Comparison of ENCODE assay signal across 27 cellular contexts in the genomic region with DNA sequence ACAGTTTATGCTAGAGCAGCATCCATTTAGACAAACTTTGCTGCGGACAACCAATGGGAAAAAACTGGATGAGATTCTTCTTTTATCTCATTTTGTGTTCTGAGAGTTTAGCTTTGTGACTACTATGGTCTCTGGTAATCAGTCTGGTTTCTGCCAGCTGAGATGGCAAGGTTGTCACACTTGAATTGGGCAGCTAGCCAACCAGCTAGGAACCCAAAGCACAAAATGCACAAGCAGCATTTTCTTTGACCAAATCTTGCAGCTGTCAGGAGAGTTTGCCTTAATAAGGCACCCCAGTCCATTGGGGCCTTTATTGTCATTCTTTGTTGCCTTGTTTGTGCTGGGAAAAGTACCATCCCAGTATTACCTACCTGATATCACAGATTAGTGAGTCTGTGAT.
"Had no signal": no experiment of that assay in that cellular context is flagged by ENCODE, and none has a peak within 500 bp of the region (broad histone marks: within the 10 kb centered on the region; RNA-seq: fewer than 3 reads in every experiment).

No MANE protein-coding gene starts in this region.

- H3K4me1 Mint-ChIP-seq: natural killer cell; stimulated activated naive B cell treated with anti-CD40 and anti-IgM and Interleukin-4, amounts not matched to agents 10 μg/mL and 1 μg/mL and 100 μg/mL, for 72 hours had no signal

- H2AFZ ChIP-seq: neural progenitor cell had no signal

- H3K27ac ChIP-seq: brain microvascular endothelial cell, gastroesophageal sphincter, heart left ventricle, lower lobe of right lung, neural progenitor cell, right atrium auricular region, stomach, tibial nerve, VCaP had no signal

- H3K4me1 ChIP-seq: gastroesophageal sphincter, heart left ventricle, lower lobe of right lung, neural progenitor cell, right atrium auricular region, stomach, tibial nerve had no signal

- H3K27ac Mint-ChIP-seq: activated T-helper 1 cell treated with anti-CD3 and anti-CD28 coated beads, Interleukin-12 subunit alpha, Interleukin-12 subunit beta, Interleukin-2, Interleukin-4 antibody, amounts not matched to agents 30 ng/mL and 10 ng/mL and 1 ng/mL, durations not matched to agents 14 hours and 24 hours and 36 hours; effector memory CD8-positive, alpha-beta T cell; natural killer cell; neural progenitor cell; stimulated activated naive B cell treated with anti-CD40 and anti-IgM and Interleukin-4, amounts not matched to agents 10 μg/mL and 1 μg/mL and 100 μg/mL, for 72 hours had no signal

- H3K9me3 Mint-ChIP-seq: activated T-helper 1 cell treated with anti-CD3 and anti-CD28 coated beads, Interleukin-12 subunit alpha, Interleukin-12 subunit beta, Interleukin-2, Interleukin-4 antibody, amounts not matched to agents 30 ng/mL and 10 ng/mL and 1 ng/mL, durations not matched to agents 14 hours and 24 hours and 36 hours; effector memory CD8-positive, alpha-beta T cell; natural killer cell; neural progenitor cell; stimulated activated naive B cell treated with anti-CD40 and anti-IgM and Interleukin-4, amounts not matched to agents 10 μg/mL and 1 μg/mL and 100 μg/mL, for 72 hours had no signal

- H3K36me3 ChIP-seq: brain microvascular endothelial cell, gastroesophageal sphincter, heart left ventricle, lower lobe of right lung, neural progenitor cell, right atrium auricular region, stomach, tibial nerve had no signal

- ATAC-seq: effector memory CD8-positive, alpha-beta T cell; gastroesophageal sphincter; heart left ventricle; lower lobe of right lung; natural killer cell; stimulated activated naive B cell treated with anti-CD40 and anti-IgM and Interleukin-4, amounts not matched to agents 10 μg/mL and 1 μg/mL and 100 μg/mL, for 72 hours had no signal

- H3K4me3 ChIP-seq: gastroesophageal sphincter, heart left ventricle, lower lobe of right lung, neural progenitor cell, right atrium auricular region, stomach, tibial nerve had no signal

- H3K36me3 Mint-ChIP-seq: natural killer cell; neural progenitor cell; stimulated activated naive B cell treated with anti-CD40 and anti-IgM and Interleukin-4, amounts not matched to agents 10 μg/mL and 1 μg/mL and 100 μg/mL, for 72 hours had no signal

- H3K4me2 ChIP-seq: neural progenitor cell had no signal

- DNase-seq: activated CD4-positive, alpha-beta T cell treated with anti-CD3 and anti-CD28 coated beads for 4 hours; activated CD4-positive, alpha-beta T cell treated with anti-CD3 and anti-CD28 coated beads, Interleukin-2, amount 50 U/mL, for 48 hours; activated CD8-positive, alpha-beta memory T cell treated with anti-CD3 and anti-CD28 coated beads for 24 hours; activated gamma-delta T cell; activated naive CD4-positive, alpha-beta T cell treated with anti-CD3 and anti-CD28 coated beads, Interleukin-2, amount 50 U/mL, for 16 hours; activated T-cell treated with anti-CD3 and anti-CD28 coated beads, Interleukin-2, amount 50 U/mL, for 1 hour; amniotic stem cell; brain microvascular endothelial cell; cortex of kidney; effector memory CD8-positive, alpha-beta T cell; heart left ventricle; hypothalamus; lower lobe of right lung; mesenchymal stem cell; natural killer cell; occipital lobe; stimulated activated CD4-positive, alpha-beta T cell treated with anti-CD3 and anti-CD28 coated beads, Interleukin-15, amount 100 ng/mL, for 24 hours; stimulated activated CD4-positive, alpha-beta T cell treated with anti-CD3 and anti-CD28 coated beads, Interleukin-2, amount 100 ng/mL, for 24 hours; stimulated activated naive B cell treated with anti-CD40 and anti-IgM and Interleukin-4, amounts not matched to agents 10 μg/mL and 1 μg/mL and 100 μg/mL, for 72 hours; stomach; T-helper 9 cell had no signal

- H3K4me3 Mint-ChIP-seq: activated T-helper 1 cell treated with anti-CD3 and anti-CD28 coated beads, Interleukin-12 subunit alpha, Interleukin-12 subunit beta, Interleukin-2, Interleukin-4 antibody, amounts not matched to agents 30 ng/mL and 10 ng/mL and 1 ng/mL, durations not matched to agents 14 hours and 24 hours and 36 hours; effector memory CD8-positive, alpha-beta T cell; natural killer cell; neural progenitor cell; stimulated activated naive B cell treated with anti-CD40 and anti-IgM and Interleukin-4, amounts not matched to agents 10 μg/mL and 1 μg/mL and 100 μg/mL, for 72 hours had no signal

- H3K27me3 ChIP-seq: brain microvascular endothelial cell, gastroesophageal sphincter, heart left ventricle, neural progenitor cell, right atrium auricular region, stomach, tibial nerve had no signal
